In genomic region chr4:167111622-167112021, GRCh38 we compare ENCODE assay signal across 17 cellular contexts.
"Had no signal": no experiment of that assay in that cellular context is flagged by ENCODE, and none has a peak within 500 bp of the region (broad histone marks: within the 10 kb centered on the region; RNA-seq: fewer than 3 reads in every experiment).

No MANE protein-coding gene starts in this region.

- H3K4me3 ChIP-seq: adrenal gland, ascending aorta, smooth muscle cell, testis, uterus had no signal

- ATAC-seq: left cardiac atrium; naive thymus-derived CD4-positive, alpha-beta T cell; sciatic nerve; stimulated activated memory B cell treated with anti-CD40 and anti-IgM and Interleukin-4, amounts not matched to agents 10 μg/mL and 1 μg/mL and 100 μg/mL, for 72 hours; WTC11 had no signal

- H3K36me3 ChIP-seq: adrenal gland, ascending aorta, brain microvascular endothelial cell, uterus had no signal

- H3K27me3 ChIP-seq: adrenal gland, ascending aorta, brain microvascular endothelial cell, testis, uterus had no signal

- H3K27ac ChIP-seq: adrenal gland, ascending aorta, brain microvascular endothelial cell, testis, uterus had no signal

- DNase-seq: activated naive CD4-positive, alpha-beta T cell; activated T-cell treated with anti-CD3 and anti-CD28 coated beads, Interleukin-2, amount 50 U/mL, for 1 hour; adrenal gland; brain microvascular endothelial cell; effector memory CD4-positive, alpha-beta T cell; left cardiac atrium; naive thymus-derived CD4-positive, alpha-beta T cell; occipital lobe; stimulated activated CD4-positive, alpha-beta T cell treated with anti-CD3 and anti-CD28 coated beads, Interleukin-15, amount 100 ng/mL, for 24 hours; T1000; testis; uterus had no signal

- H3K9me3 ChIP-seq: adrenal gland, ascending aorta, testis, uterus had no signal

- H3K4me2 ChIP-seq: smooth muscle cell had no signal

- H3K4me1 ChIP-seq: adrenal gland, ascending aorta, testis, uterus had no signal
